ENCODE assay signal across 12 cellular contexts in genomic region chr14:105023144-105023543, GRCh38. TPM values are rescaled to one million over a fixed set of nuclear protein-coding genes. Genes with fewer than 3 reads are reported as not detected.
DNase-seq lines count a peak whose midpoint lies in the region; ATAC-seq, FAIRE-seq and TF ChIP-seq lines count a peak whose summit lies in the region.
"Had no signal": no experiment of that assay in that cellular context is flagged by ENCODE, and none has a peak within 500 bp of the region (broad histone marks: within the 10 kb centered on the region; RNA-seq: fewer than 3 reads in every experiment).

No MANE protein-coding gene starts in this region.

- TF ChIP-seq POLR2A in H54 (IDR thresholded peaks at IDR 0.05; ENCODE audit: low read depth, low read length) (no peak), thyroid gland (IDR thresholded peaks at IDR 0.05) (no peak)

- no peaks in the 10 kb centered on the region for H3K9me2 ChIP-seq in Karpas-422 (replicated peaks; ENCODE audit: insufficient read depth, low read length)

- H3K27me3 ChIP-seq in ACC112 (ENCODE audit: insufficient read depth, low read length) = no peaks in the 10 kb centered on the region
- H3K27me3 ChIP-seq in right cardiac atrium (ENCODE audit: control insufficient read depth, insufficient read depth) = no peaks in the 10 kb centered on the region
- no peaks in the 10 kb centered on the region for H3K27me3 ChIP-seq in thyroid gland
- no peaks in the 10 kb centered on the region for H3K27me3 ChIP-seq in Karpas-422 (ENCODE audit: low read length)

- peak overlapping the region; percentile 100 for H3K4me3 ChIP-seq in ACC112 (ENCODE audit: low read depth, low read length)
- no peak overlapping the region for H3K4me3 ChIP-seq in fibroblast of pulmonary artery (replicated peaks; ENCODE audit: low read depth, low read length)
- H3K4me3 ChIP-seq in right cardiac atrium (ENCODE audit: low read length) = no peak overlapping the region
- no peak overlapping the region for H3K4me3 ChIP-seq in thyroid gland (replicated peaks in 1 of 3)
- no peak overlapping the region for H3K4me3 ChIP-seq in foreskin fibroblast (ENCODE audit: low read depth in 1 of 2, low read length in 2 of 2)
- no peak overlapping the region for H3K4me3 ChIP-seq in Karpas-422 (ENCODE audit: low read length)

- no peaks in the 10 kb centered on the region for H3K9me3 Mint-ChIP-seq in activated CD4-positive, alpha-beta memory T cell treated with anti-CD3 and anti-CD28 coated beads for 36 hours
- H3K9me3 Mint-ChIP-seq: memory B cell had no signal

- peaks cover 19% of the 10 kb centered on the region for H3K36me3 Mint-ChIP-seq in activated CD4-positive, alpha-beta memory T cell treated with anti-CD3 and anti-CD28 coated beads for 36 hours

- WGBS in right cardiac atrium = 69% methylated on average over 11 of the region's 11 CpGs
- WGBS in thyroid gland, 2 donors = 82 to 89% methylated on average over 11 of the region's 11 CpGs

- H3K79me2 ChIP-seq in ACC112 (ENCODE audit: control insufficient read depth, insufficient read depth, low read length, unreplicated experiment) = peaks cover 41% of the 10 kb centered on the region
- peaks cover 33% of the 10 kb centered on the region for H3K79me2 ChIP-seq in Karpas-422 (ENCODE audit: low read length)

- intact Hi-C loops in activated CD4-positive, alpha-beta memory T cell treated with anti-CD3 and anti-CD28 coated beads for 36 hours (cut with micrococcal nuclease) = no loop called here
- intact Hi-C loops in right cardiac atrium (cut with DNase I) (no loop called here), thyroid gland (cut with DNase I) (loop anchor here (2.0 kb wide), 1 partner anchor 40 kb away; no protein-coding TSS in a partner anchor)

- H3K9me3 ChIP-seq in right cardiac atrium (ENCODE audit: control insufficient read depth, low read length) (no peaks in the 10 kb centered on the region), thyroid gland (no peaks in the 10 kb centered on the region), Karpas-422 (ENCODE audit: low read length) (no peaks in the 10 kb centered on the region)

- DNase-seq in H54 (ENCODE audit: insufficient read length, low spot score) = no peak
- DNase-seq in activated CD4-positive, alpha-beta memory T cell treated with anti-CD3 and anti-CD28 coated beads for 36 hours = no peak
- peak; percentile 45 for DNase-seq in fibroblast of pulmonary artery (ENCODE audit: low read depth)
- no peak for DNase-seq in right cardiac atrium
- no peak for DNase-seq in thyroid gland
- DNase-seq in foreskin fibroblast = no peak
- no peak for DNase-seq in Karpas-422
- DNase-seq: C1 segment of cervical spinal cord; stimulated activated CD4-positive, alpha-beta T cell treated with anti-CD3 and anti-CD28 coated beads, Interleukin-4, amount 100 ng/mL, for 4 hours had no signal

- H3K4me1 Mint-ChIP-seq in activated CD4-positive, alpha-beta memory T cell treated with anti-CD3 and anti-CD28 coated beads for 36 hours (ENCODE audit: low read depth) = peaks cover 64% of the 10 kb centered on the region

- TF ChIP-seq CTCF in fibroblast of pulmonary artery (IDR thresholded peaks at IDR 0.05; ENCODE audit: low read length, missing control alignments) = no peak
- no peak for TF ChIP-seq CTCF in thyroid gland (IDR thresholded peaks at IDR 0.05)
- TF ChIP-seq CTCF in foreskin fibroblast (IDR thresholded peaks at IDR 0.05; ENCODE audit: low read depth, low read length) = no peak

- no peak for ATAC-seq in right cardiac atrium
- ATAC-seq: esophagus mucosa had no signal

- H4K20me1 ChIP-seq in Karpas-422 (ENCODE audit: insufficient read depth, low read depth, low read length) = peaks cover 20% of the 10 kb centered on the region

- POLR2A ChIA-PET in activated CD4-positive, alpha-beta memory T cell treated with anti-CD3 and anti-CD28 coated beads for 36 hours (lab: Charles Lee) = no interaction called here

- H3K36me3 ChIP-seq in ACC112 (ENCODE audit: insufficient read depth, low read length) = no peaks in the 10 kb centered on the region; the same call in 1 of the 2 replicates
- H3K36me3 ChIP-seq in thyroid gland = no peaks in the 10 kb centered on the region
- 0 out of 2 replicates have a peak, but pooled peaks cover 3% of the 10 kb centered on the region for H3K36me3 ChIP-seq in Karpas-422 (ENCODE audit: insufficient read depth, low read length)

- H3K27me3 Mint-ChIP-seq in activated CD4-positive, alpha-beta memory T cell treated with anti-CD3 and anti-CD28 coated beads for 36 hours = no peaks in the 10 kb centered on the region

- FAIRE-seq in H54 (lab: Jason Lieb, UNC) = peak; percentile 94

- H3K9ac ChIP-seq in Karpas-422 (ENCODE audit: low read length) = no peak overlapping the region

- no peak overlapping the region for H3K4me3 Mint-ChIP-seq in activated CD4-positive, alpha-beta memory T cell treated with anti-CD3 and anti-CD28 coated beads for 36 hours
- H3K4me3 Mint-ChIP-seq: memory B cell had no signal

- H2AFZ ChIP-seq in ACC112 (ENCODE audit: low read length, unreplicated experiment) = no peak overlapping the region
- no peak overlapping the region for H2AFZ ChIP-seq in Karpas-422 (ENCODE audit: low read length)

- peak overlapping the region; percentile 61 for H3K27ac Mint-ChIP-seq in activated CD4-positive, alpha-beta memory T cell treated with anti-CD3 and anti-CD28 coated beads for 36 hours
- H3K27ac Mint-ChIP-seq: memory B cell had no signal

- peak overlapping the region; percentile 99 for H3K27ac ChIP-seq in ACC112 (ENCODE audit: low read depth, low read length)
- no peak overlapping the region for H3K27ac ChIP-seq in right cardiac atrium (ENCODE audit: low read length)
- H3K27ac ChIP-seq in thyroid gland = no peak overlapping the region
- no peak overlapping the region for H3K27ac ChIP-seq in Karpas-422 (ENCODE audit: low read length)

- CTCF ChIA-PET in activated CD4-positive, alpha-beta memory T cell treated with anti-CD3 and anti-CD28 coated beads for 36 hours (lab: Charles Lee) = interaction anchor here (10.2 kb wide), 1 partner anchor 21 kb away, joined by 75 read pairs; no protein-coding TSS in a partner anchor

- no peak overlapping the region for H3K4me2 ChIP-seq in Karpas-422 (ENCODE audit: low read depth, low read length, poor library complexity, severe bottlenecking)

- H3K4me1 ChIP-seq in ACC112 (ENCODE audit: control insufficient read depth, insufficient read depth, low read length, unreplicated experiment) (peaks cover 55% of the 10 kb centered on the region), right cardiac atrium (ENCODE audit: control insufficient read depth, insufficient read depth, low read length) (peaks cover 3% of the 10 kb centered on the region), thyroid gland (peaks cover 18 to 19% of the 10 kb centered on the region in 2 donors), Karpas-422 (ENCODE audit: low read length) (peaks cover 39% of the 10 kb centered on the region)

RNA-seq across cellular contexts. Expression of gene CDCA4, which starts 2.3 kb away (rescaled TPM):
- total RNA-seq in activated CD4-positive, alpha-beta memory T cell treated with anti-CD3 and anti-CD28 coated beads for 36 hours = 10 to 100 TPM; 63.4 to 69.1 TPM
- 1 to 10 TPM; 2.9 to 3.9 (median 3.3) TPM for total RNA-seq in right cardiac atrium
- 2.5 TPM for polyA plus RNA-seq in right cardiac atrium
- 1 to 10 TPM; 5.8 to 8.1 (median 7.3) TPM for total RNA-seq in thyroid gland
- total RNA-seq in Karpas-422 (2014; rRNA removed; shearing (Covaris generic); ENCODE audit: low replicate concordance) = 25.2 and 33.5 TPM in 2 replicates

RNA-seq across cellular contexts. Expression of gene CLBA1, which starts 37.6 kb away (rescaled TPM):
- total RNA-seq in activated CD4-positive, alpha-beta memory T cell treated with anti-CD3 and anti-CD28 coated beads for 36 hours = 1 to 10 TPM in 1 of 2 experiments, under 1 TPM in 1; 0.78 to 1.2 TPM
- 1 to 10 TPM; 1.8 to 4.2 (median 3.1) TPM for total RNA-seq in right cardiac atrium
- 2.4 TPM for polyA plus RNA-seq in right cardiac atrium
- 10 to 100 TPM; 16.8 to 31.6 (median 20.9) TPM for total RNA-seq in thyroid gland
- 9.4 and 14.5 TPM in 2 replicates for total RNA-seq in Karpas-422 (2014; rRNA removed; shearing (Covaris generic); ENCODE audit: low replicate concordance)

RNA-seq across cellular contexts. Expression of gene GPR132, which starts 42.1 kb away (rescaled TPM):
- total RNA-seq in activated CD4-positive, alpha-beta memory T cell treated with anti-CD3 and anti-CD28 coated beads for 36 hours = 10 to 100 TPM; 33.4 to 34.2 TPM
- total RNA-seq in right cardiac atrium (under 1 TPM; 0.62 to 0.80 (median 0.73) TPM), thyroid gland (1 to 10 TPM; 1.0 to 4.6 (median 2.1) TPM)
- polyA plus RNA-seq in right cardiac atrium = 0.32 TPM
- not detected in 2 replicates for total RNA-seq in Karpas-422 (2014; rRNA removed; shearing (Covaris generic); ENCODE audit: low replicate concordance)

RNA-seq across cellular contexts. Expression of gene AHNAK2, which starts 45.0 kb away (rescaled TPM):
- under 1 TPM; 0.02 to 0.05 TPM for total RNA-seq in activated CD4-positive, alpha-beta memory T cell treated with anti-CD3 and anti-CD28 coated beads for 36 hours
- total RNA-seq in right cardiac atrium = 1 to 10 TPM; 2.5 to 5.7 (median 3.3) TPM
- polyA plus RNA-seq in right cardiac atrium = 2.0 TPM
- total RNA-seq in thyroid gland = 10 to 100 TPM in 1 of 4 donors, 1 to 10 TPM in 3; 3.7 to 12.5 (median 6.9) TPM
- total RNA-seq in Karpas-422 (2014; rRNA removed; shearing (Covaris generic); ENCODE audit: low replicate concordance) = under 0.01 TPM in 1 of 2 replicates, not detected in the other

Comparison
In these comparisons a context has a peak if more than half of its experiments do, and no peak if none do; other contexts are left out.
1. RNA of gene GPR132, which starts 42.1 kb away (total RNA-seq): 33.4 to 34.2 TPM in activated CD4-positive, alpha-beta memory T cell treated with anti-CD3 and anti-CD28 coated beads for 36 hours; 1.0 to 4.6 TPM in thyroid gland, 0.62 to 0.80 TPM in right cardiac atrium and not detected in Karpas-422; every median in the first group is over 4 times any median in the second.